In genomic region chr6:170227521-170227983, GRCh38 we compare ENCODE assay signal across 32 cellular contexts.
DNase-seq lines count a peak whose midpoint lies in the region; ATAC-seq, FAIRE-seq and TF ChIP-seq lines count a peak whose summit lies in the region.
"Had no signal": no experiment of that assay in that cellular context is flagged by ENCODE, and none has a peak within 500 bp of the region (broad histone marks: within the 10 kb centered on the region; RNA-seq: fewer than 3 reads in every experiment).

No MANE protein-coding gene starts in this region.

- H3K4me3 ChIP-seq in breast epithelium: no peak overlapping the region
- H3K4me3 ChIP-seq in kidney (ENCODE audit: low read length in 2 of 2): no peak overlapping the region
- H3K4me3 ChIP-seq in sigmoid colon: no peak overlapping the region
- H3K4me3 ChIP-seq: skin epidermis had no signal

- H3K4me3 Mint-ChIP-seq in MCF 10A (ENCODE audit: unreplicated experiment) (no peak overlapping the region), osteocyte (ENCODE audit: unreplicated experiment) (no peak overlapping the region)
- H3K4me3 Mint-ChIP-seq: activated naive CD4-positive, alpha-beta T cell treated with anti-CD3 and anti-CD28 coated beads, Interleukin-2, amount 50 U/mL, for 24 hours; activated T-helper 1 cell treated with anti-CD3 and anti-CD28 coated beads, Interleukin-12 subunit alpha, Interleukin-12 subunit beta, Interleukin-2, Interleukin-4 antibody, amounts not matched to agents 30 ng/mL and 10 ng/mL and 1 ng/mL, durations not matched to agents 14 hours and 24 hours and 36 hours; CD8-positive, alpha-beta memory T cell; natural killer cell treated with Interleukin-12 subunit alpha and Interleukin-12 subunit beta and Interleukin-15 and Interleukin-18, amount 100 ng/mL, for 72 hours; WTC11 had no signal

- H3K36me3 ChIP-seq in breast epithelium: no peaks in the 10 kb centered on the region
- H3K36me3 ChIP-seq in kidney (ENCODE audit: control insufficient read depth in 1 of 2, insufficient read depth in 2 of 2, low read length in 2 of 2): no peaks in the 10 kb centered on the region
- no peaks in the 10 kb centered on the region for H3K36me3 ChIP-seq in sigmoid colon

- TF ChIP-seq CTCF in MCF 10A (IDR thresholded peaks at IDR 0.05; ENCODE audit: unreplicated experiment) (no peak), breast epithelium (IDR thresholded peaks at IDR 0.05) (no peak), kidney (IDR thresholded peaks at IDR 0.05; ENCODE audit: borderline replicate concordance, extremely low read depth, insufficient read depth) (no peak), sigmoid colon (IDR thresholded peaks at IDR 0.05) (no peak), D721Med (IDR thresholded peaks at IDR 0.05; ENCODE audit: insufficient read depth, missing control alignments) (no peak), osteocyte (IDR thresholded peaks at IDR 0.05) (no peak)

- CTCF ChIA-PET in MCF 10A (lab: Yijun Ruan, JAX): interaction anchor here (0.6 to 0.7 kb wide), 4 partner anchors 67 to 1294 kb away, joined by 3 read pairs; no protein-coding TSS in a partner anchor

- DNase-seq in MCF 10A (ENCODE audit: unreplicated experiment) (peak; percentile 60), breast epithelium (ENCODE audit: low spot score in 2 of 2) (no peak), RPMI7951 (ENCODE audit: low read depth) (peak; percentile 93), kidney (peak; percentile 57), sigmoid colon (peak; percentile 57), D721Med (ENCODE audit: insufficient read length, low spot score) (no peak), osteocyte (ENCODE audit: extremely low spot score, unreplicated experiment) (no peak)
- DNase-seq: 8988T; activated CD4-positive, alpha-beta T cell treated with anti-CD3 and anti-CD28 coated beads, Interleukin-2, amount 50 U/mL, for 1 hour; AML-193; cerebellar nuclear complex; GF-D8; glutamatergic neuron; midbrain; NCI-H1417; NCI-H2081; NCI-H345; NCI-H774; stimulated activated CD4-positive, alpha-beta T cell treated with anti-CD3 and anti-CD28 coated beads, Interleukin-2, amount 100 ng/mL, for 24 hours; T1000 had no signal

- H3K27me3 Mint-ChIP-seq in MCF 10A (ENCODE audit: insufficient read depth, unreplicated experiment) (no peaks in the 10 kb centered on the region), osteocyte (ENCODE audit: unreplicated experiment) (no peaks in the 10 kb centered on the region)
- H3K27me3 Mint-ChIP-seq: activated naive CD4-positive, alpha-beta T cell treated with anti-CD3 and anti-CD28 coated beads, Interleukin-2, amount 50 U/mL, for 24 hours had no signal

- H3K36me3 Mint-ChIP-seq in MCF 10A (ENCODE audit: insufficient read depth, unreplicated experiment) (no peaks in the 10 kb centered on the region), osteocyte (ENCODE audit: unreplicated experiment) (no peaks in the 10 kb centered on the region)
- H3K36me3 Mint-ChIP-seq: activated naive CD4-positive, alpha-beta T cell treated with anti-CD3 and anti-CD28 coated beads, Interleukin-2, amount 50 U/mL, for 24 hours; CD8-positive, alpha-beta memory T cell; natural killer cell treated with Interleukin-12 subunit alpha and Interleukin-12 subunit beta and Interleukin-15 and Interleukin-18, amount 100 ng/mL, for 72 hours; WTC11 had no signal

- H3K27ac ChIP-seq in breast epithelium (no peak overlapping the region), kidney (ENCODE audit: low read depth in 2 of 2, low read length in 2 of 2) (no peak overlapping the region), sigmoid colon (no peak overlapping the region)
- H3K27ac ChIP-seq: epithelial cell of prostate, HL-60, parathyroid adenoma, skin epidermis had no signal

- no peak for TF ChIP-seq POLR2A in breast epithelium (IDR thresholded peaks at IDR 0.05)
- no peak for TF ChIP-seq POLR2A in sigmoid colon (IDR thresholded peaks at IDR 0.05)

- H3K9me3 Mint-ChIP-seq in MCF 10A (ENCODE audit: unreplicated experiment) (no peaks in the 10 kb centered on the region), osteocyte (ENCODE audit: unreplicated experiment) (no peaks in the 10 kb centered on the region)
- H3K9me3 Mint-ChIP-seq: activated naive CD4-positive, alpha-beta T cell treated with anti-CD3 and anti-CD28 coated beads, Interleukin-2, amount 50 U/mL, for 24 hours; activated T-helper 1 cell treated with anti-CD3 and anti-CD28 coated beads, Interleukin-12 subunit alpha, Interleukin-12 subunit beta, Interleukin-2, Interleukin-4 antibody, amounts not matched to agents 30 ng/mL and 10 ng/mL and 1 ng/mL, durations not matched to agents 14 hours and 24 hours and 36 hours; CD8-positive, alpha-beta memory T cell; natural killer cell treated with Interleukin-12 subunit alpha and Interleukin-12 subunit beta and Interleukin-15 and Interleukin-18, amount 100 ng/mL, for 72 hours; WTC11 had no signal

- WGBS in sigmoid colon, 2 donors: 91% methylated on average over 14 of the region's 14 CpGs

- no peak for ATAC-seq in GM19452 (IDR thresholded peaks at IDR 0.05; ENCODE audit: unreplicated experiment)
- ATAC-seq: natural killer cell treated with Interleukin-12 subunit alpha and Interleukin-12 subunit beta and Interleukin-15 and Interleukin-18, amount 100 ng/mL, for 72 hours; WTC11 had no signal

- TF ChIP-seq EP300 in sigmoid colon (IDR thresholded peaks at IDR 0.05): no peak

- peaks cover 3 to 11% of the 10 kb centered on the region in 2 donors for H3K4me1 ChIP-seq in breast epithelium
- H3K4me1 ChIP-seq in kidney (ENCODE audit: control insufficient read depth in 1 of 2, insufficient read depth in 1 of 2, low read depth in 1 of 2, low read length in 2 of 2): peaks cover 0 to 2% of the 10 kb centered on the region in 2 donors
- no peaks in the 10 kb centered on the region for H3K4me1 ChIP-seq in sigmoid colon
- H3K4me1 ChIP-seq: parathyroid adenoma had no signal

- intact Hi-C loops in MCF 10A (cut with micrococcal nuclease): no loop called here
- intact Hi-C loops in breast epithelium (cut with DNase I; ENCODE audit: low total_unique reads): no loop called here
- intact Hi-C loops in kidney (cut with DNase I): no loop called here
- intact Hi-C loops in sigmoid colon (cut with DNase I): no loop called here

- no peak overlapping the region for H3K9ac ChIP-seq in kidney (ENCODE audit: low read length in 2 of 2)
- H3K9ac ChIP-seq: parathyroid adenoma had no signal

- H3K4me1 Mint-ChIP-seq in MCF 10A (ENCODE audit: insufficient read depth, unreplicated experiment): peaks cover 52% of the 10 kb centered on the region
- peaks cover 10% of the 10 kb centered on the region for H3K4me1 Mint-ChIP-seq in osteocyte (ENCODE audit: unreplicated experiment)

- H3K27ac Mint-ChIP-seq in MCF 10A (ENCODE audit: low read depth, unreplicated experiment) (no peak overlapping the region), osteocyte (ENCODE audit: unreplicated experiment) (no peak overlapping the region)
- H3K27ac Mint-ChIP-seq: activated naive CD4-positive, alpha-beta T cell treated with anti-CD3 and anti-CD28 coated beads, Interleukin-2, amount 50 U/mL, for 24 hours; activated T-helper 1 cell treated with anti-CD3 and anti-CD28 coated beads, Interleukin-12 subunit alpha, Interleukin-12 subunit beta, Interleukin-2, Interleukin-4 antibody, amounts not matched to agents 30 ng/mL and 10 ng/mL and 1 ng/mL, durations not matched to agents 14 hours and 24 hours and 36 hours; WTC11 had no signal

- no peak for FAIRE-seq in kidney (lab: Jason Lieb, UNC)
- FAIRE-seq in D721Med (lab: Jason Lieb, UNC): no peak
- FAIRE-seq: GM18507, H1 had no signal

- H3K27me3 ChIP-seq in breast epithelium (peaks cover 0 to 8% of the 10 kb centered on the region in 2 donors), sigmoid colon (no peaks in the 10 kb centered on the region)

- POLR2A ChIA-PET in MCF 10A (lab: Yijun Ruan, JAX): no interaction called here

- H3K9me3 ChIP-seq in breast epithelium: no peaks in the 10 kb centered on the region
- H3K9me3 ChIP-seq in kidney (ENCODE audit: control insufficient read depth in 1 of 2, low read length in 2 of 2): no peaks in the 10 kb centered on the region
- no peaks in the 10 kb centered on the region for H3K9me3 ChIP-seq in sigmoid colon

- no TSS peak for BruUV-seq in MCF 10A (replicated peaks; lab: Mats Ljungman, UMichigan)

Comparison
In these comparisons a context has a peak if more than half of its experiments do, and no peak if none do; other contexts are left out.
1. DNase-seq: peak in MCF 10A (single experiment), RPMI7951 (single experiment), kidney (single experiment) and sigmoid colon (single experiment); none in breast epithelium (0 of 2), D721Med (single experiment) and osteocyte (single experiment).